1 cellular context compared by ENCODE assay signal in the genomic region with DNA sequence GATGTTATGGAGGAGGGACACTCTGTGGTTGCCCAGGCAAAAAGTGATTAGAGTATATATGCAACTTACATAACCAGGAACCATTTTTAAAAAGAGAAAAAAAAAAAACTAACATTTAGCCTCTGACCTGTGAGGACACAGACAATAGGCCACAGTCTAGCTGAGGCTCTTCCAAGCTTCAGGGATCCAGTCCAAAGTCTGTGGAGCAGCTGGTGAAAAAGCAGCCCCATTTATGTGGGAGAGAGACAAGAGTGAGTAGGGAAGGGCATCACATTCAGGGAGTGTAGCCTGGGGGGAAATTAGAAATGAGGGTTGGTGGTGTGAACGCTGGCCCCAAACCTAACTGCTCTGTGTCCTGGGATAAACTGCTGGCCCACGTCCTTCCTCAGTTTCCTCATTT.
TF ChIP-seq lines count a peak whose summit lies in the region.

No MANE protein-coding gene starts in this region.

TF ChIP-seq in HepG2, 621 proteins besides CTCF, POLR2A, EP300 and RAD21 (continued from another document and continues in another):
- TF ChIP-seq TCF7L2 (IDR thresholded peaks at IDR 0.05; ENCODE audit: low read depth, low read length) (no peak), CBX2 (IDR thresholded peaks at IDR 0.05; ENCODE audit: low read depth, low read length) (no peak), CBX2 (CRISPR knock-in tag; IDR thresholded peaks at IDR 0.05; ENCODE audit: low read depth) (no peak), HNRNPK (IDR thresholded peaks at IDR 0.05; ENCODE audit: low read depth, low read length, poor library complexity, severe bottlenecking) (no peak), REPIN1 (CRISPR knock-in tag; IDR thresholded peaks at IDR 0.05; ENCODE audit: borderline replicate concordance, low read depth) (no peak), NFYB (CRISPR knock-in tag; IDR thresholded peaks at IDR 0.05) (no peak), THRA (CRISPR knock-in tag; IDR thresholded peaks at IDR 0.05; ENCODE audit: borderline replicate concordance) (peak; percentile 73; the same call in 1 of the 2 replicates), FOXK1 (CRISPR knock-in tag; IDR thresholded peaks at IDR 0.05; ENCODE audit: borderline replicate concordance, low read depth) (no peak), ZNF17 (CRISPR knock-in tag; IDR thresholded peaks at IDR 0.05) (no peak), ZNF136 (CRISPR knock-in tag; IDR thresholded peaks at IDR 0.05; ENCODE audit: low read depth) (no peak), ZNF772 (CRISPR knock-in tag; IDR thresholded peaks at IDR 0.05) (no peak), ARNT2 (CRISPR knock-in tag; IDR thresholded peaks at IDR 0.05; ENCODE audit: low read depth) (no peak), NKX3-1 (CRISPR knock-in tag; IDR thresholded peaks at IDR 0.05) (no peak), E2F1 (CRISPR knock-in tag; IDR thresholded peaks at IDR 0.05) (no peak), ZNF224 (CRISPR knock-in tag; IDR thresholded peaks at IDR 0.05) (no peak), SOX13 (IDR thresholded peaks at IDR 0.05) (peak; percentile 67; the same call in 1 of the 2 replicates), SOX13 (CRISPR knock-in tag; conservative IDR thresholded peaks at IDR 0.05 in 1 of 2, IDR thresholded peaks at IDR 0.05 in 1 of 2) (peak in 1 of 2 experiments; percentile 89; a peak in 2 of 4 replicates), SKI (IDR thresholded peaks at IDR 0.05; ENCODE audit: partially characterized antibody) (no peak), RELA (CRISPR knock-in tag; IDR thresholded peaks at IDR 0.05) (no peak), ZNF263 (CRISPR knock-in tag; IDR thresholded peaks at IDR 0.05) (no peak), ZNF879 (CRISPR knock-in tag; IDR thresholded peaks at IDR 0.05) (no peak), HMGXB3 (CRISPR knock-in tag; IDR thresholded peaks at IDR 0.05; ENCODE audit: borderline replicate concordance) (no peak), ATF5 (CRISPR knock-in tag; IDR thresholded peaks at IDR 0.05; ENCODE audit: low read depth) (no peak), ZNF687 (CRISPR knock-in tag; IDR thresholded peaks at IDR 0.05) (no peak), AKAP8 (CRISPR knock-in tag; IDR thresholded peaks at IDR 0.05) (no peak), MAFG (CRISPR knock-in tag; IDR thresholded peaks at IDR 0.05) (no peak), ZNF790 (CRISPR knock-in tag; IDR thresholded peaks at IDR 0.05; ENCODE audit: borderline replicate concordance) (no peak), AGO1 (IDR thresholded peaks at IDR 0.05; ENCODE audit: low read depth, low read length, poor library complexity, severe bottlenecking) (no peak), SMYD3 (CRISPR knock-in tag; IDR thresholded peaks at IDR 0.05) (no peak), ZNF781 (CRISPR knock-in tag; IDR thresholded peaks at IDR 0.05; ENCODE audit: borderline replicate concordance, not compliant biosample characterization) (no peak)
- TF ChIP-seq, protein P1, sequence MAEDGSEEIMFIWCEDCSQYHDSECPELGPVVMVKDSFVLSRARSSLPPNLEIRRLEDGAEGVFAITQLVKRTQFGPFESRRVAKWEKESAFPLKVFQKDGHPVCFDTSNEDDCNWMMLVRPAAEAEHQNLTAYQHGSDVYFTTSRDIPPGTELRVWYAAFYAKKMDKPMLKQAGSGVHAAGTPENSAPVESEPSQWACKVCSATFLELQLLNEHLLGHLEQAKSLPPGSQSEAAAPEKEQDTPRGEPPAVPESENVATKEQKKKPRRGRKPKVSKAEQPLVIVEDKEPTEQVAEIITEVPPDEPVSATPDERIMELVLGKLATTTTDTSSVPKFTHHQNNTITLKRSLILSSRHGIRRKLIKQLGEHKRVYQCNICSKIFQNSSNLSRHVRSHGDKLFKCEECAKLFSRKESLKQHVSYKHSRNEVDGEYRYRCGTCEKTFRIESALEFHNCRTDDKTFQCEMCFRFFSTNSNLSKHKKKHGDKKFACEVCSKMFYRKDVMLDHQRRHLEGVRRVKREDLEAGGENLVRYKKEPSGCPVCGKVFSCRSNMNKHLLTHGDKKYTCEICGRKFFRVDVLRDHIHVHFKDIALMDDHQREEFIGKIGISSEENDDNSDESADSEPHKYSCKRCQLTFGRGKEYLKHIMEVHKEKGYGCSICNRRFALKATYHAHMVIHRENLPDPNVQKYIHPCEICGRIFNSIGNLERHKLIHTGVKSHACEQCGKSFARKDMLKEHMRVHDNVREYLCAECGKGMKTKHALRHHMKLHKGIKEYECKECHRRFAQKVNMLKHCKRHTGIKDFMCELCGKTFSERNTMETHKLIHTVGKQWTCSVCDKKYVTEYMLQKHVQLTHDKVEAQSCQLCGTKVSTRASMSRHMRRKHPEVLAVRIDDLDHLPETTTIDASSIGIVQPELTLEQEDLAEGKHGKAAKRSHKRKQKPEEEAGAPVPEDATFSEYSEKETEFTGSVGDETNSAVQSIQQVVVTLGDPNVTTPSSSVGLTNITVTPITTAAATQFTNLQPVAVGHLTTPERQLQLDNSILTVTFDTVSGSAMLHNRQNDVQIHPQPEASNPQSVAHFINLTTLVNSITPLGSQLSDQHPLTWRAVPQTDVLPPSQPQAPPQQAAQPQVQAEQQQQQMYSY (CRISPR knock-in tag; IDR thresholded peaks at IDR 0.05) = no peak
- TF ChIP-seq, protein P2, sequence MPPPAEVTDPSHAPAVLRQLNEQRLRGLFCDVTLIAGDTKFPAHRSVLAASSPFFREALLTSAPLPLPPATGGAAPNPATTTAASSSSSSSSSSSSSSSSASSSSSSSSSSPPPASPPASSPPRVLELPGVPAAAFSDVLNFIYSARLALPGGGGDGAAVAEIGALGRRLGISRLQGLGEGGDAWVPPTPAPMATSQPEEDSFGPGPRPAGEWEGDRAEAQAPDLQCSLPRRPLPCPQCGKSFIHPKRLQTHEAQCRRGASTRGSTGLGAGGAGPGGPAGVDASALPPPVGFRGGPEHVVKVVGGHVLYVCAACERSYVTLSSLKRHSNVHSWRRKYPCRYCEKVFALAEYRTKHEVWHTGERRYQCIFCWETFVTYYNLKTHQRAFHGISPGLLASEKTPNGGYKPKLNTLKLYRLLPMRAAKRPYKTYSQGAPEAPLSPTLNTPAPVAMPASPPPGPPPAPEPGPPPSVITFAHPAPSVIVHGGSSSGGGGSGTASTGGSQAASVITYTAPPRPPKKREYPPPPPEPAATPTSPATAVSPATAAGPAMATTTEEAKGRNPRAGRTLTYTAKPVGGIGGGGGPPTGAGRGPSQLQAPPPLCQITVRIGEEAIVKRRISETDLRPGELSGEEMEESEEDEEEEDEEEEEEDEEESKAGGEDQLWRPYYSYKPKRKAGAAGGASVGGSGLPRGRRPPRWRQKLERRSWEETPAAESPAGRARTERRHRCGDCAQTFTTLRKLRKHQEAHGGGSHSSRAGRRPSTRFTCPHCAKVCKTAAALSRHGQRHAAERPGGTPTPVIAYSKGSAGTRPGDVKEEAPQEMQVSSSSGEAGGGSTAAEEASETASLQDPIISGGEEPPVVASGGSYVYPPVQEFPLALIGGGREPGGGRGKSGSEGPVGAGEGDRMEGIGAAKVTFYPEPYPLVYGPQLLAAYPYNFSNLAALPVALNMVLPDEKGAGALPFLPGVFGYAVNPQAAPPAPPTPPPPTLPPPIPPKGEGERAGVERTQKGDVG (CRISPR knock-in tag; IDR thresholded peaks at IDR 0.05; ENCODE audit: borderline replicate concordance) = no peak
- TF ChIP-seq, protein P3, sequence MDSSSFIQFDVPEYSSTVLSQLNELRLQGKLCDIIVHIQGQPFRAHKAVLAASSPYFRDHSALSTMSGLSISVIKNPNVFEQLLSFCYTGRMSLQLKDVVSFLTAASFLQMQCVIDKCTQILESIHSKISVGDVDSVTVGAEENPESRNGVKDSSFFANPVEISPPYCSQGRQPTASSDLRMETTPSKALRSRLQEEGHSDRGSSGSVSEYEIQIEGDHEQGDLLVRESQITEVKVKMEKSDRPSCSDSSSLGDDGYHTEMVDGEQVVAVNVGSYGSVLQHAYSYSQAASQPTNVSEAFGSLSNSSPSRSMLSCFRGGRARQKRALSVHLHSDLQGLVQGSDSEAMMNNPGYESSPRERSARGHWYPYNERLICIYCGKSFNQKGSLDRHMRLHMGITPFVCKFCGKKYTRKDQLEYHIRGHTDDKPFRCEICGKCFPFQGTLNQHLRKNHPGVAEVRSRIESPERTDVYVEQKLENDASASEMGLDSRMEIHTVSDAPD (CRISPR knock-in tag; IDR thresholded peaks at IDR 0.05) = no peak
- TF ChIP-seq, protein P4, sequence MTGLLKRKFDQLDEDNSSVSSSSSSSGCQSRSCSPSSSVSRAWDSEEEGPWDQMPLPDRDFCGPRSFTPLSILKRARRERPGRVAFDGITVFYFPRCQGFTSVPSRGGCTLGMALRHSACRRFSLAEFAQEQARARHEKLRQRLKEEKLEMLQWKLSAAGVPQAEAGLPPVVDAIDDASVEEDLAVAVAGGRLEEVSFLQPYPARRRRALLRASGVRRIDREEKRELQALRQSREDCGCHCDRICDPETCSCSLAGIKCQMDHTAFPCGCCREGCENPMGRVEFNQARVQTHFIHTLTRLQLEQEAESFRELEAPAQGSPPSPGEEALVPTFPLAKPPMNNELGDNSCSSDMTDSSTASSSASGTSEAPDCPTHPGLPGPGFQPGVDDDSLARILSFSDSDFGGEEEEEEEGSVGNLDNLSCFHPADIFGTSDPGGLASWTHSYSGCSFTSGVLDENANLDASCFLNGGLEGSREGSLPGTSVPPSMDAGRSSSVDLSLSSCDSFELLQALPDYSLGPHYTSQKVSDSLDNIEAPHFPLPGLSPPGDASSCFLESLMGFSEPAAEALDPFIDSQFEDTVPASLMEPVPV (CRISPR knock-in tag; IDR thresholded peaks at IDR 0.05) = no peak; the same call in 1 of the 2 replicates
